ENCODE assay signal across 21 cellular contexts in genomic region chr5:38589629-38590028, GRCh38. TPM values are rescaled to one million over a fixed set of nuclear protein-coding genes. Genes with fewer than 3 reads are reported as not detected.
A peak's percentile ranks its signal among the peaks of the same experiment; 100 is the strongest.
DNase-seq lines count a peak whose midpoint lies in the region; ATAC-seq, FAIRE-seq and TF ChIP-seq lines count a peak whose summit lies in the region.
"Had no signal": no experiment of that assay in that cellular context is flagged by ENCODE, and none has a peak within 500 bp of the region (broad histone marks: within the 10 kb centered on the region; RNA-seq: fewer than 3 reads in every experiment).

No MANE protein-coding gene starts in this region.

- in situ Hi-C loops in gastrocnemius medialis (cut with MboI; ENCODE audit: low sequenced_read_pairs in 4 of 4), result loop anchor here in 1 of 4 donors (10.0 kb wide), 1 partner anchor 55 kb away; no protein-coding TSS in a partner anchor

- DNase-seq in Right ventricle myocardium superior, result no peak
- DNase-seq in right atrium auricular region (ENCODE audit: low spot score), result no peak
- no peak for DNase-seq in left ventricle myocardium superior
- no peak for DNase-seq in gastrocnemius medialis
- DNase-seq in urothelium cell line (ENCODE audit: low spot score), result no peak
- DNase-seq: AML-193; Calu3; CD8-positive, alpha-beta T cell; DMS53; DND-41; EL; GOT3; H7; HFFc6; IMR-90 had no signal

- intact Hi-C loops in Right ventricle myocardium superior (cut with DNase I) (no loop called here), left ventricle myocardium superior (cut with micrococcal nuclease) (no loop called here), gastrocnemius medialis (cut with DNase I; ENCODE audit: low total_unique reads) (loop anchor here (2.0 to 5.0 kb wide), 2 partner anchors 13 to 122 kb away; no protein-coding TSS in a partner anchor)

- H3K4me2 ChIP-seq in BLaER1, result peak overlapping the region; percentile 31
- H3K4me2 ChIP-seq: A549 had no signal

- no peak for TF ChIP-seq POLR2A in gastrocnemius medialis (IDR thresholded peaks at IDR 0.05)

- TF ChIP-seq CTCF in right atrium auricular region (IDR thresholded peaks at IDR 0.05) (no peak), gastrocnemius medialis (IDR thresholded peaks at IDR 0.05 in 4 of 5, conservative IDR thresholded peaks at IDR 0.05 in 1 of 5) (no peak)

- no peaks in the 10 kb centered on the region for H3K9me3 ChIP-seq in right atrium auricular region
- H3K9me3 ChIP-seq in BLaER1, result no peaks in the 10 kb centered on the region
- no peaks in the 10 kb centered on the region for H3K9me3 ChIP-seq in gastrocnemius medialis
- H3K9me3 ChIP-seq: A549 had no signal

- H3K4me3 ChIP-seq in right atrium auricular region, result no peak overlapping the region
- no peak overlapping the region for H3K4me3 ChIP-seq in BLaER1
- no peak overlapping the region for H3K4me3 ChIP-seq in gastrocnemius medialis
- H3K4me3 ChIP-seq: A549, GM12878 had no signal

- peak; percentile 27 for ATAC-seq in Right ventricle myocardium superior (ENCODE audit: poor library complexity)
- peak; percentile 41 for ATAC-seq in left ventricle myocardium superior
- no peak for ATAC-seq in gastrocnemius medialis
- ATAC-seq in HG03354 (IDR thresholded peaks at IDR 0.05; ENCODE audit: poor library complexity, severe bottlenecking, unreplicated experiment), result no peak
- ATAC-seq: A549; CD8-positive, alpha-beta T cell; GM12878; HCT116 had no signal

- H3K27ac ChIP-seq in right atrium auricular region (peak overlapping the region in 1 of 2 donors; percentile 20), BLaER1 (no peak overlapping the region), gastrocnemius medialis (peak overlapping the region in 3 of 4 donors; percentile 82 to 91 (median 85))
- H3K27ac ChIP-seq: 22Rv1, A549 had no signal

- H3K27me3 ChIP-seq in right atrium auricular region, result no peaks in the 10 kb centered on the region
- H3K27me3 ChIP-seq in BLaER1, result no peaks in the 10 kb centered on the region
- no peaks in the 10 kb centered on the region for H3K27me3 ChIP-seq in gastrocnemius medialis

- H4K20me1 ChIP-seq in BLaER1, result no peaks in the 10 kb centered on the region

- FAIRE-seq in urothelium cell line (lab: Jason Lieb, UNC), result no peak
- FAIRE-seq: A549, GM12878 had no signal

- H3K9ac ChIP-seq in BLaER1, result no peak overlapping the region

- H3K36me3 ChIP-seq in right atrium auricular region (no peaks in the 10 kb centered on the region), BLaER1 (no peaks in the 10 kb centered on the region), gastrocnemius medialis (no peaks in the 10 kb centered on the region)

- H3K4me1 ChIP-seq in right atrium auricular region (peaks cover 0 to 14% of the 10 kb centered on the region in 2 donors), BLaER1 (peaks cover 16% of the 10 kb centered on the region), gastrocnemius medialis (peaks cover 22 to 26% of the 10 kb centered on the region in 2 donors)
- H3K4me1 ChIP-seq: A549 had no signal

RNA-seq across cellular contexts. Expression of gene LIFR, which starts 33.2 kb away (rescaled TPM):
- total RNA-seq in Right ventricle myocardium superior (53.2 TPM), right atrium auricular region (10 to 100 TPM; 38.9 to 58.0 TPM), left ventricle myocardium superior (61.1 TPM), gastrocnemius medialis (100 to 1,000 TPM in 1 of 4 donors, 10 to 100 TPM in 3; 80.0 to 233 (median 89.5) TPM)
- total RNA-seq: CD8-positive, alpha-beta T cell had no signal

Comparison
In these comparisons a context has a peak if more than half of its experiments do, and no peak if none do; other contexts are left out.
1. ATAC-seq: peak in Right ventricle myocardium superior (single experiment) and left ventricle myocardium superior (single experiment); none in gastrocnemius medialis (0 of 2) and HG03354 (single experiment).